Comparison of ENCODE assay signal across 17 cellular contexts in the genomic region with DNA sequence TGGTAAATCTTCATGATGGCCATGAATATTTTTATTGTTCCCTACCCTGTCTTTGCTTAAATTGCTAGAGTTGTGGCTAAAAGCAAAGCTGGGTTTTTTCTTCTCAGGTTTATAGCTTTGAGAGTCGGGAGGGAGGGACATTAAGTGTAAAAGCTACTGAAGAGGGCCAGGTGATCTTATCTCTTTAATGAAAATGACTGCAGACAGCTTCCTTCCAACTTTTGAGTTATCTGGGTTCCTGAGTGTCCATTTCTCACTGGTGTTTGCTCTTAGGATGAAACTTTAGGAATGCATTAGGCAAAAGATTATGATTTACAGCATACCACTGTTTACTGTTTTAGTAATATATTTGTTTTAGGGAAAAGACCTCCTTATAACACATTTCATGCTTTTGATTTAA.
DNase-seq lines count a peak whose midpoint lies in the region; ATAC-seq and TF ChIP-seq lines count a peak whose summit lies in the region.
"Had no signal": no experiment of that assay in that cellular context is flagged by ENCODE, and none has a peak within 500 bp of the region (broad histone marks: within the 10 kb centered on the region; RNA-seq: fewer than 3 reads in every experiment).

No MANE protein-coding gene starts in this region.

- H3K27ac ChIP-seq in tibial artery = peak overlapping the region; percentile 78 to 87
- H3K27ac ChIP-seq: right lobe of liver, testis, WERI-Rb-1 had no signal

- peaks cover 0 to 84% (median 36%) of the 10 kb centered on the region in 4 donors for H3K4me1 ChIP-seq in tibial artery
- H3K4me1 ChIP-seq: right lobe of liver, testis had no signal

- DNase-seq in M059J (ENCODE audit: low read depth) (peak; percentile 59), chondrocyte (ENCODE audit: low spot score) (no peak), mesothelial cell of epicardium (ENCODE audit: low spot score in 2 of 2, unreplicated experiment in 2 of 2) (no peak), tibial artery (no peak), medulla oblongata (ENCODE audit: extremely low spot score) (no peak), NCI-H2081 treated with DMSO at 0.1 percent for 48 hours (lab: John Stamatoyannopoulos, UW) (no peak), DMS 273 (lab: John Stamatoyannopoulos, UW; ENCODE audit: unreplicated experiment) (no peak)
- DNase-seq: activated CD4-positive, alpha-beta memory T cell treated with anti-CD3 and anti-CD28 coated beads for 36 hours; DMS53; endodermal cell; foreskin melanocyte; NCI-H1092 treated with DMSO at 0.1 percent for 48 hours; right lobe of liver; testis; WERI-Rb-1 had no signal

- H3K36me3 Mint-ChIP-seq in chondrocyte (ENCODE audit: low read depth) = no peaks in the 10 kb centered on the region
- no peaks in the 10 kb centered on the region for H3K36me3 Mint-ChIP-seq in mesothelial cell of epicardium
- H3K36me3 Mint-ChIP-seq: activated CD4-positive, alpha-beta memory T cell treated with anti-CD3 and anti-CD28 coated beads for 36 hours had no signal

- H3K4me3 ChIP-seq in tibial artery = no peak overlapping the region
- H3K4me3 ChIP-seq: lung, right lobe of liver, testis had no signal

- no peaks in the 10 kb centered on the region for H3K9me3 ChIP-seq in tibial artery
- H3K9me3 ChIP-seq: right lobe of liver, testis had no signal

- no peaks in the 10 kb centered on the region for H3K36me3 ChIP-seq in tibial artery
- H3K36me3 ChIP-seq: right lobe of liver, WERI-Rb-1 had no signal

- H3K4me1 Mint-ChIP-seq in chondrocyte (ENCODE audit: low read depth) = peaks cover 71% of the 10 kb centered on the region
- peaks cover 56% of the 10 kb centered on the region for H3K4me1 Mint-ChIP-seq in mesothelial cell of epicardium

- no peak for TF ChIP-seq CTCF in chondrocyte (IDR thresholded peaks at IDR 0.05)
- TF ChIP-seq CTCF in mesothelial cell of epicardium (IDR thresholded peaks at IDR 0.05; ENCODE audit: unreplicated experiment) = no peak
- TF ChIP-seq CTCF in tibial artery (IDR thresholded peaks at IDR 0.05) = no peak

- H3K27me3 Mint-ChIP-seq in chondrocyte (ENCODE audit: low read depth) = no peaks in the 10 kb centered on the region
- no peaks in the 10 kb centered on the region for H3K27me3 Mint-ChIP-seq in mesothelial cell of epicardium (ENCODE audit: low read depth)

- intact Hi-C loops in tibial artery (cut with DNase I; ENCODE audit: low total_unique reads) = no loop called here

- no peak overlapping the region for H3K4me3 Mint-ChIP-seq in chondrocyte (ENCODE audit: unreplicated experiment)
- H3K4me3 Mint-ChIP-seq in mesothelial cell of epicardium = no peak overlapping the region
- H3K4me3 Mint-ChIP-seq: activated CD4-positive, alpha-beta memory T cell treated with anti-CD3 and anti-CD28 coated beads for 36 hours; endodermal cell had no signal

- no peak for ATAC-seq in HG03469 (IDR thresholded peaks at IDR 0.05; ENCODE audit: unreplicated experiment)
- ATAC-seq: right lobe of liver had no signal

- H3K9me3 Mint-ChIP-seq in chondrocyte (ENCODE audit: low read depth) = no peaks in the 10 kb centered on the region
- H3K9me3 Mint-ChIP-seq in mesothelial cell of epicardium = no peaks in the 10 kb centered on the region
- H3K9me3 Mint-ChIP-seq: activated CD4-positive, alpha-beta memory T cell treated with anti-CD3 and anti-CD28 coated beads for 36 hours; endodermal cell had no signal

- H3K27me3 ChIP-seq in tibial artery = no peaks in the 10 kb centered on the region
- H3K27me3 ChIP-seq: right lobe of liver, testis had no signal

- H3K27ac Mint-ChIP-seq in chondrocyte (ENCODE audit: unreplicated experiment) = peak overlapping the region; percentile 98
- H3K27ac Mint-ChIP-seq in mesothelial cell of epicardium = peak overlapping the region; percentile 86
- H3K27ac Mint-ChIP-seq: activated CD4-positive, alpha-beta memory T cell treated with anti-CD3 and anti-CD28 coated beads for 36 hours; endodermal cell had no signal
